In the genomic region with DNA sequence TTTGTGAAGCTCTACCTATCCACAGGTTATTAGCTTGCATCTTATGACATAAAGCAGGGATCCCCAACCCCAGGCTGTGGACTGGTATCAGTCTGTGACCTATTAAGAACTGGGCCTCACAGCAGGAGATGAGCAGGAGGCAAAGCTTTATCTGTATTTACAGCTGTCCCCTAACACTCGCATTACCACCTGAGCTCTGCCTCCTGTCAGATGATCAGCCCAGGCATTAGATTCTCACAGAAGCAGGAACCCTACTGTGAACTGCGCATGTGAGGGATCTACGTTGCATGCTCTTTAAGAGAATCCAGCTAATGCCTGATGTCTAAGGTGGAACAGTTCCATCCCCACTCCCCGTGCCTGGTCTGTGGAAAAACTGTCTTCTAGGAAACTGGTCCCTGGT, we compare ENCODE assay signal across 1 cellular context.
TF ChIP-seq lines count a peak whose summit lies in the region.

No MANE protein-coding gene starts in this region.

TF ChIP-seq in GM12878, 131 proteins besides CTCF, POLR2A, EP300 and RAD21:
- TF ChIP-seq SIN3A (IDR thresholded peaks at IDR 0.05; ENCODE audit: low read depth, low read length) (no peak), SP1 (IDR thresholded peaks at IDR 0.05; ENCODE audit: low read depth, low read length) (no peak), ZNF274 (IDR thresholded peaks at IDR 0.05; ENCODE audit: insufficient read depth, insufficient read length) (no peak), ZNF217 (IDR thresholded peaks at IDR 0.05) (no peak), TCF12 (IDR thresholded peaks at IDR 0.05; ENCODE audit: low read depth, low read length) (no peak), FOS (IDR thresholded peaks at IDR 0.05; ENCODE audit: borderline replicate concordance, extremely low read depth, insufficient read length) (no peak), EGR1 (IDR thresholded peaks at IDR 0.05; ENCODE audit: borderline replicate concordance in 1 of 2, low read depth in 2 of 2, low read length in 2 of 2) (no peak), ETV6 (conservative IDR thresholded peaks at IDR 0.05 in 1 of 2, IDR thresholded peaks at IDR 0.05 in 1 of 2; ENCODE audit: borderline replicate concordance in 1 of 2, low read depth in 1 of 2) (no peak), BACH1 (IDR thresholded peaks at IDR 0.05; ENCODE audit: borderline replicate concordance) (no peak), NRF1 (conservative IDR thresholded peaks at IDR 0.05; ENCODE audit: low read depth, low read length) (no peak), BRCA1 (IDR thresholded peaks at IDR 0.05; ENCODE audit: low read depth, low read length) (no peak), PAX5 (IDR thresholded peaks at IDR 0.05; ENCODE audit: borderline replicate concordance, low read depth, low read length) (no peak), SUPT20H (IDR thresholded peaks at IDR 0.05; ENCODE audit: borderline replicate concordance, control insufficient read depth, low read depth, low read length) (no peak), CBFB (IDR thresholded peaks at IDR 0.05; ENCODE audit: low read depth) (no peak), SIX5 (IDR thresholded peaks at IDR 0.05; ENCODE audit: low read depth, low read length, severe bottlenecking) (no peak), CHD1 (IDR thresholded peaks at IDR 0.05; ENCODE audit: low read depth, low read length) (no peak), ASH2L (IDR thresholded peaks at IDR 0.05; ENCODE audit: borderline replicate concordance, low read depth) (no peak), MTA2 (IDR thresholded peaks at IDR 0.05; ENCODE audit: low read depth) (no peak)
- TF ChIP-seq, protein P1, sequence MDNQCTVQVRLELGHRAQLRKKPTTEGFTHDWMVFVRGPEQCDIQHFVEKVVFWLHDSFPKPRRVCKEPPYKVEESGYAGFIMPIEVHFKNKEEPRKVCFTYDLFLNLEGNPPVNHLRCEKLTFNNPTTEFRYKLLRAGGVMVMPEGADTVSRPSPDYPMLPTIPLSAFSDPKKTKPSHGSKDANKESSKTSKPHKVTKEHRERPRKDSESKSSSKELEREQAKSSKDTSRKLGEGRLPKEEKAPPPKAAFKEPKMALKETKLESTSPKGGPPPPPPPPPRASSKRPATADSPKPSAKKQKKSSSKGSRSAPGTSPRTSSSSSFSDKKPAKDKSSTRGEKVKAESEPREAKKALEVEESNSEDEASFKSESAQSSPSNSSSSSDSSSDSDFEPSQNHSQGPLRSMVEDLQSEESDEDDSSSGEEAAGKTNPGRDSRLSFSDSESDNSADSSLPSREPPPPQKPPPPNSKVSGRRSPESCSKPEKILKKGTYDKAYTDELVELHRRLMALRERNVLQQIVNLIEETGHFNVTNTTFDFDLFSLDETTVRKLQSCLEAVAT (IDR thresholded peaks at IDR 0.05), result no peak
- TF ChIP-seq, protein P2, sequence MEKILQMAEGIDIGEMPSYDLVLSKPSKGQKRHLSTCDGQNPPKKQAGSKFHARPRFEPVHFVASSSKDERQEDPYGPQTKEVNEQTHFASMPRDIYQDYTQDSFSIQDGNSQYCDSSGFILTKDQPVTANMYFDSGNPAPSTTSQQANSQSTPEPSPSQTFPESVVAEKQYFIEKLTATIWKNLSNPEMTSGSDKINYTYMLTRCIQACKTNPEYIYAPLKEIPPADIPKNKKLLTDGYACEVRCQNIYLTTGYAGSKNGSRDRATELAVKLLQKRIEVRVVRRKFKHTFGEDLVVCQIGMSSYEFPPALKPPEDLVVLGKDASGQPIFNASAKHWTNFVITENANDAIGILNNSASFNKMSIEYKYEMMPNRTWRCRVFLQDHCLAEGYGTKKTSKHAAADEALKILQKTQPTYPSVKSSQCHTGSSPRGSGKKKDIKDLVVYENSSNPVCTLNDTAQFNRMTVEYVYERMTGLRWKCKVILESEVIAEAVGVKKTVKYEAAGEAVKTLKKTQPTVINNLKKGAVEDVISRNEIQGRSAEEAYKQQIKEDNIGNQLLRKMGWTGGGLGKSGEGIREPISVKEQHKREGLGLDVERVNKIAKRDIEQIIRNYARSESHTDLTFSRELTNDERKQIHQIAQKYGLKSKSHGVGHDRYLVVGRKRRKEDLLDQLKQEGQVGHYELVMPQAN (conservative IDR thresholded peaks at IDR 0.05), result no peak
